In genomic region chr11:108960498-108960897, GRCh38 we compare ENCODE assay signal across 21 cellular contexts.
A peak's percentile ranks its signal among the peaks of the same experiment; 100 is the strongest.
DNase-seq lines count a peak whose midpoint lies in the region; ATAC-seq and TF ChIP-seq lines count a peak whose summit lies in the region.
"Had no signal": no experiment of that assay in that cellular context is flagged by ENCODE, and none has a peak within 500 bp of the region (broad histone marks: within the 10 kb centered on the region; RNA-seq: fewer than 3 reads in every experiment).

No MANE protein-coding gene starts in this region.

- H3K4me1 ChIP-seq in PC-3 (ENCODE audit: insufficient read depth, low read length), result peaks cover 27% of the 10 kb centered on the region
- no peaks in the 10 kb centered on the region for H3K4me1 ChIP-seq in right cardiac atrium (ENCODE audit: control insufficient read depth, insufficient read depth, low read length)
- H3K4me1 ChIP-seq: spleen, stomach had no signal

- no peaks in the 10 kb centered on the region for H3K9me2 ChIP-seq in PC-3 (replicated peaks; ENCODE audit: low read length)

- H3K4me3 ChIP-seq in PC-3 (ENCODE audit: low read length) (no peak overlapping the region), epithelial cell of esophagus (ENCODE audit: low read length) (no peak overlapping the region), right cardiac atrium (ENCODE audit: low read length) (no peak overlapping the region)
- H3K4me3 ChIP-seq: ovary, spleen, stomach had no signal

- POLR2A ChIA-PET in PC-3 (lab: Charles Lee; ENCODE audit: unreplicated experiment), result no interaction called here

- peaks cover 14% of the 10 kb centered on the region for H3K36me3 Mint-ChIP-seq in HFFc6 (ENCODE audit: low read depth)
- H3K36me3 Mint-ChIP-seq in osteocyte (ENCODE audit: unreplicated experiment), result no peaks in the 10 kb centered on the region
- H3K36me3 Mint-ChIP-seq: activated naive CD4-positive, alpha-beta T cell treated with anti-CD3 and anti-CD28 coated beads, Interleukin-2, amount 50 U/mL, for 24 hours; immature natural killer cell had no signal

- H3K9me3 ChIP-seq in PC-3 (ENCODE audit: low read length) (no peaks in the 10 kb centered on the region), right cardiac atrium (ENCODE audit: control insufficient read depth, low read length) (no peaks in the 10 kb centered on the region)
- H3K9me3 ChIP-seq: BE2C, ovary, spleen, stomach had no signal

- intact Hi-C loops in PC-3 (cut with micrococcal nuclease) (no loop called here), right cardiac atrium (cut with DNase I) (no loop called here)

- H3F3A ChIP-seq in PC-3 (ENCODE audit: low read length, unreplicated experiment), result no peaks in the 10 kb centered on the region

- H3K27me3 ChIP-seq in PC-3 (ENCODE audit: low read length) (no peaks in the 10 kb centered on the region), right cardiac atrium (ENCODE audit: control insufficient read depth, insufficient read depth) (no peaks in the 10 kb centered on the region)
- H3K27me3 ChIP-seq: BE2C, ovary, spleen, stomach had no signal

- 0 out of 2 replicates have a peak overlapping the region, but pooled peaks have one; percentile 36 for H3K4me3 Mint-ChIP-seq in HFFc6
- H3K4me3 Mint-ChIP-seq in osteocyte (ENCODE audit: unreplicated experiment), result no peak overlapping the region
- H3K4me3 Mint-ChIP-seq: activated naive CD4-positive, alpha-beta T cell treated with anti-CD3 and anti-CD28 coated beads, Interleukin-2, amount 50 U/mL, for 24 hours; immature natural killer cell had no signal

- H3K9ac ChIP-seq in PC-3 (ENCODE audit: low read length), result no peak overlapping the region

- TF ChIP-seq CTCF in HFFc6 (IDR thresholded peaks at IDR 0.05), result no peak
- TF ChIP-seq CTCF in PC-3 (conservative IDR thresholded peaks at IDR 0.05; ENCODE audit: low read depth, low read length), result no peak
- no peak for TF ChIP-seq CTCF in epithelial cell of esophagus (IDR thresholded peaks at IDR 0.05; ENCODE audit: insufficient read depth, low read depth, low read length, missing control alignments)
- no peak for TF ChIP-seq CTCF in osteocyte (IDR thresholded peaks at IDR 0.05)

- H3K27ac Mint-ChIP-seq in HFFc6, result peak overlapping the region; percentile 45
- H3K27ac Mint-ChIP-seq in osteocyte (ENCODE audit: unreplicated experiment), result peak overlapping the region; percentile 52
- H3K27ac Mint-ChIP-seq: activated naive CD4-positive, alpha-beta T cell treated with anti-CD3 and anti-CD28 coated beads, Interleukin-2, amount 50 U/mL, for 24 hours had no signal

- no peaks in the 10 kb centered on the region for H3K27me3 Mint-ChIP-seq in HFFc6 (ENCODE audit: insufficient read depth)
- H3K27me3 Mint-ChIP-seq in osteocyte (ENCODE audit: unreplicated experiment), result no peaks in the 10 kb centered on the region
- H3K27me3 Mint-ChIP-seq: activated naive CD4-positive, alpha-beta T cell treated with anti-CD3 and anti-CD28 coated beads, Interleukin-2, amount 50 U/mL, for 24 hours had no signal

- no peaks in the 10 kb centered on the region for H3K36me3 ChIP-seq in PC-3 (ENCODE audit: low read depth, low read length)
- H3K36me3 ChIP-seq: BE2C, ovary, spleen, stomach had no signal

- H3K9me3 Mint-ChIP-seq in HFFc6, result peaks cover 12% of the 10 kb centered on the region; the same call in 1 of the 2 replicates
- no peaks in the 10 kb centered on the region for H3K9me3 Mint-ChIP-seq in osteocyte (ENCODE audit: unreplicated experiment)
- H3K9me3 Mint-ChIP-seq: activated naive CD4-positive, alpha-beta T cell treated with anti-CD3 and anti-CD28 coated beads, Interleukin-2, amount 50 U/mL, for 24 hours; immature natural killer cell had no signal

- ATAC-seq in PC-3 (0 out of 2 replicates have a peak, but pooled peaks have one; percentile 19), right cardiac atrium (no peak), HG03378 (IDR thresholded peaks at IDR 0.05; ENCODE audit: unreplicated experiment) (no peak)

- BruUV-seq in PC-3 (replicated peaks; lab: Mats Ljungman, UMichigan), result no TSS peak

- H3K4me1 Mint-ChIP-seq in HFFc6 (ENCODE audit: low read depth), result peaks cover 47% of the 10 kb centered on the region
- peaks cover 47% of the 10 kb centered on the region for H3K4me1 Mint-ChIP-seq in osteocyte (ENCODE audit: unreplicated experiment)
- H3K4me1 Mint-ChIP-seq: activated naive CD4-positive, alpha-beta T cell treated with anti-CD3 and anti-CD28 coated beads, Interleukin-2, amount 50 U/mL, for 24 hours had no signal

- DNase-seq in HFFc6 (no peak), PC-3 (peak; percentile 19), epithelial cell of esophagus (ENCODE audit: low read depth) (peak; percentile 33), osteocyte (ENCODE audit: extremely low spot score, unreplicated experiment) (no peak), epidermal melanocyte (ENCODE audit: insufficient read length, low spot score) (no peak), right cardiac atrium (no peak), cerebellum (ENCODE audit: low spot score) (no peak)
- DNase-seq: activated CD4-positive, CD25-positive, alpha-beta regulatory T cell; BE2C; DMS 273 treated with DMSO at 0.1 percent for 48 hours; effector memory CD4-positive, alpha-beta T cell; foreskin melanocyte; GOT3; immature natural killer cell; NCI-H1417; NCI-H524; ovary; spleen; stomach had no signal

- no peaks in the 10 kb centered on the region for H3K79me2 ChIP-seq in PC-3 (ENCODE audit: low read length)

- H3K27ac ChIP-seq in PC-3 (ENCODE audit: low read length) (no peak overlapping the region), right cardiac atrium (ENCODE audit: low read length) (no peak overlapping the region)
- H3K27ac ChIP-seq: ovary, spleen, stomach had no signal

- H3K4me2 ChIP-seq in PC-3 (ENCODE audit: low read length), result no peak overlapping the region

- 67% methylated on average over 5 of the region's 5 CpGs for whole genome bisulfite sequencing in right cardiac atrium

- CTCF ChIA-PET in PC-3 (lab: Charles Lee), result no interaction called here

- H4K20me1 ChIP-seq in PC-3 (ENCODE audit: low read length), result no peaks in the 10 kb centered on the region

- H2AFZ ChIP-seq in PC-3 (ENCODE audit: low read length), result peak overlapping the region; percentile 45; the same call in 1 of the 2 replicates

Comparison
In these comparisons a context has a peak if more than half of its experiments do, and no peak if none do; other contexts are left out.
1. DNase-seq: peak in PC-3 (single experiment) and epithelial cell of esophagus (single experiment); none in HFFc6 (single experiment), osteocyte (single experiment), epidermal melanocyte (single experiment), right cardiac atrium (0 of 3) and cerebellum (single experiment).